Comparison of ENCODE assay signal across 7 cellular contexts in genomic region chr1:1213919-1214599, GRCh38. TPM values are rescaled to one million over a fixed set of nuclear protein-coding genes. Genes with fewer than 3 reads are reported as not detected.
DNase-seq lines count a peak whose midpoint lies in the region; ATAC-seq and TF ChIP-seq lines count a peak whose summit lies in the region.

Gene TNFRSF4, minus strand, starts transcription at chr1:1214153. Its CDS starts 26 bp downstream, at chr1:1214127.

- H3K27me3 ChIP-seq in esophagus muscularis mucosa, result peaks cover 0 to 2% (median 0%) of the 10 kb centered on the region in 4 donors
- no peaks in the 10 kb centered on the region for H3K27me3 ChIP-seq in SK-N-SH (ENCODE audit: insufficient read depth)

- TF ChIP-seq RAD21 in SK-N-SH (IDR thresholded peaks at IDR 0.05; ENCODE audit: low read length), result no peak

- no peaks in the 10 kb centered on the region for H3K79me2 ChIP-seq in SK-N-SH (ENCODE audit: insufficient read depth)

- H3K9me3 ChIP-seq in esophagus muscularis mucosa (no peaks in the 10 kb centered on the region), SK-N-SH (no peaks in the 10 kb centered on the region)

- no peak for TF ChIP-seq POLR2A in esophagus muscularis mucosa (IDR thresholded peaks at IDR 0.05; ENCODE audit: low read depth)

- TF ChIP-seq EP300 in esophagus muscularis mucosa (IDR thresholded peaks at IDR 0.05) (no peak), SK-N-SH (IDR thresholded peaks at IDR 0.05; ENCODE audit: borderline replicate concordance in 1 of 2, low read depth in 1 of 2, low read length in 1 of 2) (no peak)

- H3K4me1 ChIP-seq in esophagus muscularis mucosa (peaks cover 14 to 37% (median 30%) of the 10 kb centered on the region in 4 donors), SK-N-SH (ENCODE audit: control insufficient read depth in 1 of 2, insufficient read depth in 2 of 2, low read depth in 1 of 2, low read length in 1 of 2) (no peaks in the 10 kb centered on the region)

- no peaks in the 10 kb centered on the region for H3K9me3 Mint-ChIP-seq in IgD-negative memory B cell
- H3K9me3 Mint-ChIP-seq in activated CD4-positive, alpha-beta T cell treated with anti-CD3 and anti-CD28 coated beads, Interleukin-2, amount 10 ng/mL, durations not matched to agents 7 days and 5 days, result no peaks in the 10 kb centered on the region
- H3K9me3 Mint-ChIP-seq in stimulated activated effector memory CD8-positive, alpha-beta T cell treated with anti-CD3 and anti-CD28 coated beads, Interleukin-12 subunit alpha, Interleukin-12 subunit beta, amount 100 ng/mL, for 72 hours, result no peaks in the 10 kb centered on the region

- peak within 1 kb of the TSS in 3 of 4 donors; percentile 14 to 67 (median 41) for H3K4me3 Mint-ChIP-seq in IgD-negative memory B cell
- H3K4me3 Mint-ChIP-seq in activated CD4-positive, alpha-beta T cell treated with anti-CD3 and anti-CD28 coated beads, Interleukin-2, amount 10 ng/mL, durations not matched to agents 7 days and 5 days, result peak within 1 kb of the TSS; percentile 48
- H3K4me3 Mint-ChIP-seq in stimulated activated effector memory CD8-positive, alpha-beta T cell treated with anti-CD3 and anti-CD28 coated beads, Interleukin-12 subunit alpha, Interleukin-12 subunit beta, amount 100 ng/mL, for 72 hours, result peak within 1 kb of the TSS; percentile 93

- H3F3A ChIP-seq in SK-N-SH (replicated peaks; ENCODE audit: insufficient read depth), result no peaks in the 10 kb centered on the region

- CTCF ChIA-PET in activated CD4-positive, alpha-beta T cell treated with anti-CD3 and anti-CD28 coated beads, Interleukin-2, amount 10 ng/mL, durations not matched to agents 7 days and 5 days (lab: Charles Lee), result interaction anchor here (0.6 to 1.4 kb wide), 4 partner anchors 16 to 91 kb away, joined by 3 to 5 read pairs (median 3); no protein-coding TSS in a partner anchor
- CTCF ChIA-PET in SK-N-SH (lab: Yijun Ruan, JAX), result no interaction called here

- TF ChIP-seq CTCF in esophagus muscularis mucosa (IDR thresholded peaks at IDR 0.05) (no peak), SK-N-SH (IDR thresholded peaks at IDR 0.05) (no peak)

- H3K36me3 Mint-ChIP-seq in IgD-negative memory B cell, result no peaks in the 10 kb centered on the region
- peaks cover 14% of the 10 kb centered on the region for H3K36me3 Mint-ChIP-seq in activated CD4-positive, alpha-beta T cell treated with anti-CD3 and anti-CD28 coated beads, Interleukin-2, amount 10 ng/mL, durations not matched to agents 7 days and 5 days (ENCODE audit: low read depth)
- H3K36me3 Mint-ChIP-seq in stimulated activated effector memory CD8-positive, alpha-beta T cell treated with anti-CD3 and anti-CD28 coated beads, Interleukin-12 subunit alpha, Interleukin-12 subunit beta, amount 100 ng/mL, for 72 hours, result peaks cover 97% of the 10 kb centered on the region

- H3K27ac Mint-ChIP-seq in IgD-negative memory B cell, result peak within 1 kb of the TSS; percentile 16 to 39 (median 31)
- H3K27ac Mint-ChIP-seq in activated CD4-positive, alpha-beta T cell treated with anti-CD3 and anti-CD28 coated beads, Interleukin-2, amount 10 ng/mL, durations not matched to agents 7 days and 5 days, result peak within 1 kb of the TSS; percentile 74
- peak within 1 kb of the TSS; percentile 96 for H3K27ac Mint-ChIP-seq in stimulated activated effector memory CD8-positive, alpha-beta T cell treated with anti-CD3 and anti-CD28 coated beads, Interleukin-12 subunit alpha, Interleukin-12 subunit beta, amount 100 ng/mL, for 72 hours

- H3K4me3 ChIP-seq in esophagus muscularis mucosa (peak within 1 kb of the TSS; percentile 30 to 47 (median 31)), SK-N-SH (ENCODE audit: low read depth in 2 of 2, low read length in 1 of 2) (no peak within 1 kb of the TSS)

- H3K9me2 ChIP-seq in SK-N-SH, result no peaks in the 10 kb centered on the region

- H4K20me1 ChIP-seq in SK-N-SH (ENCODE audit: insufficient read depth), result no peaks in the 10 kb centered on the region

- no peak within 1 kb of the TSS for H3K4me2 ChIP-seq in SK-N-SH

- H3K4me1 Mint-ChIP-seq in IgD-negative memory B cell, result peaks cover 0 to 12% (median 11%) of the 10 kb centered on the region in 3 donors
- H3K4me1 Mint-ChIP-seq in activated CD4-positive, alpha-beta T cell treated with anti-CD3 and anti-CD28 coated beads, Interleukin-2, amount 10 ng/mL, durations not matched to agents 7 days and 5 days, result peaks cover 36% of the 10 kb centered on the region
- H3K4me1 Mint-ChIP-seq in stimulated activated effector memory CD8-positive, alpha-beta T cell treated with anti-CD3 and anti-CD28 coated beads, Interleukin-12 subunit alpha, Interleukin-12 subunit beta, amount 100 ng/mL, for 72 hours, result peaks cover 52% of the 10 kb centered on the region

- POLR2A ChIA-PET in activated CD4-positive, alpha-beta T cell treated with anti-CD3 and anti-CD28 coated beads, Interleukin-2, amount 10 ng/mL, durations not matched to agents 7 days and 5 days (lab: Charles Lee), result no interaction called here
- POLR2A ChIA-PET in SK-N-SH (lab: Yijun Ruan, JAX), result interaction anchor here (0.5 to 0.8 kb wide), 2 partner anchors 11 to 28 kb away, joined by 3 to 4 read pairs; no protein-coding TSS in a partner anchor

- 88% methylated on average over 5 of the region's 28 CpGs for WGBS in esophagus muscularis mucosa
- 77% methylated on average over 10 of the region's 28 CpGs for WGBS in SK-N-SH (ENCODE audit: low lambda C conversion rate)

- no peak for DNase-seq in activated CD4-positive, alpha-beta T cell treated with anti-CD3 and anti-CD28 coated beads, Interleukin-2, amount 10 ng/mL, durations not matched to agents 7 days and 5 days
- DNase-seq in esophagus muscularis mucosa (ENCODE audit: extremely low spot score) (no peak), superior temporal gyrus (ENCODE audit: extremely low spot score) (no peak), iPS-NIHi11 (ENCODE audit: low spot score) (no peak), SK-N-SH (no peak)
- DNase-seq in stimulated activated effector memory CD8-positive, alpha-beta T cell treated with anti-CD3 and anti-CD28 coated beads, Interleukin-12 subunit alpha, Interleukin-12 subunit beta, amount 100 ng/mL, for 72 hours (ENCODE audit: low spot score in 2 of 2), result no peak

- H3K36me3 ChIP-seq in esophagus muscularis mucosa (peaks cover 27 to 40% (median 36%) of the 10 kb centered on the region in 4 donors), SK-N-SH (replicated peaks in 1 of 2; ENCODE audit: control insufficient read depth in 1 of 2, insufficient read depth in 2 of 2, low read length in 1 of 2) (peaks cover 0 to 22% of the 10 kb centered on the region in 2 experiments)

- H3K27ac ChIP-seq in esophagus muscularis mucosa (replicated peaks in 1 of 4) (peak within 1 kb of the TSS in 1 of 4 donors; percentile 4), SK-N-SH (ENCODE audit: low read depth in 2 of 2, low read length in 1 of 2) (no peak within 1 kb of the TSS)

- peaks cover 14% of the 10 kb centered on the region for H3K27me3 Mint-ChIP-seq in IgD-negative memory B cell
- H3K27me3 Mint-ChIP-seq in activated CD4-positive, alpha-beta T cell treated with anti-CD3 and anti-CD28 coated beads, Interleukin-2, amount 10 ng/mL, durations not matched to agents 7 days and 5 days, result no peaks in the 10 kb centered on the region

- peak; percentile 14 for ATAC-seq in stimulated activated effector memory CD8-positive, alpha-beta T cell treated with anti-CD3 and anti-CD28 coated beads, Interleukin-12 subunit alpha, Interleukin-12 subunit beta, amount 100 ng/mL, for 72 hours

- no peak within 1 kb of the TSS for H2AFZ ChIP-seq in SK-N-SH (ENCODE audit: low read depth)

- intact Hi-C loops in esophagus muscularis mucosa (cut with DNase I), result no loop called here

- no peak within 1 kb of the TSS for H3K9ac ChIP-seq in SK-N-SH

TF ChIP-seq in SK-N-SH, 30 proteins besides CTCF, POLR2A, EP300 and RAD21:
- no peak for TF ChIP-seq FOXM1 (IDR thresholded peaks at IDR 0.05; ENCODE audit: low read depth)
- TF ChIP-seq REST (IDR thresholded peaks at IDR 0.05; ENCODE audit: low read depth, low read length), result no peak

RNA-seq across cellular contexts. Expression of gene TNFRSF4, which starts in this region (rescaled TPM):
- not detected for polyA plus RNA-seq in IgD-negative memory B cell
- 10 to 100 TPM; 44.1 to 52.8 TPM for total RNA-seq in activated CD4-positive, alpha-beta T cell treated with anti-CD3 and anti-CD28 coated beads, Interleukin-2, amount 10 ng/mL, durations not matched to agents 7 days and 5 days
- total RNA-seq in esophagus muscularis mucosa, result 1 to 10 TPM in 2 of 4 donors, under 1 TPM in 2; 0.50 to 2.1 (median 0.93) TPM
- not detected in 2 replicates for polyA plus RNA-seq in SK-N-SH (2012; rRNA removed)
- not detected in 2 replicates for polyA plus RNA-seq in SK-N-SH (2012; cell fraction: cytosol; rRNA removed)
- 0.08 and 0.13 TPM in 2 replicates for polyA plus RNA-seq in SK-N-SH (2012; cell fraction: nucleus; rRNA removed)

Comparison
In these comparisons a context has a peak if more than half of its experiments do, and no peak if none do; other contexts are left out.
1. RNA of gene TNFRSF4 (total RNA-seq): 44.1 to 52.8 TPM in activated CD4-positive, alpha-beta T cell treated with anti-CD3 and anti-CD28 coated beads, Interleukin-2, amount 10 ng/mL, durations not matched to agents 7 days and 5 days; 0.50 to 2.1 TPM in esophagus muscularis mucosa; every median in the first group is over 10 times any median in the second.
2. H3K27ac Mint-ChIP-seq: peak in every context shown above with its lines; median percentile 96 in stimulated activated effector memory CD8-positive, alpha-beta T cell treated with anti-CD3 and anti-CD28 coated beads, Interleukin-12 subunit alpha, Interleukin-12 subunit beta, amount 100 ng/mL, for 72 hours; 74 in activated CD4-positive, alpha-beta T cell treated with anti-CD3 and anti-CD28 coated beads, Interleukin-2, amount 10 ng/mL, durations not matched to agents 7 days and 5 days; 31 in IgD-negative memory B cell.
3. H3K4me3 Mint-ChIP-seq: peak in every context shown above with its lines; median percentile 93 in stimulated activated effector memory CD8-positive, alpha-beta T cell treated with anti-CD3 and anti-CD28 coated beads, Interleukin-12 subunit alpha, Interleukin-12 subunit beta, amount 100 ng/mL, for 72 hours; 48 in activated CD4-positive, alpha-beta T cell treated with anti-CD3 and anti-CD28 coated beads, Interleukin-2, amount 10 ng/mL, durations not matched to agents 7 days and 5 days; 41 in IgD-negative memory B cell.
4. H3K4me3 ChIP-seq: peak in esophagus muscularis mucosa (4 of 4); none in SK-N-SH (0 of 2).